In genomic region chr9:88108779-88109178, GRCh38 we compare ENCODE assay signal across 24 cellular contexts. TPM values are rescaled to one million over a fixed set of nuclear protein-coding genes. Genes with fewer than 3 reads are reported as not detected.
"Had no signal": no experiment of that assay in that cellular context is flagged by ENCODE, and none has a peak within 500 bp of the region (broad histone marks: within the 10 kb centered on the region; RNA-seq: fewer than 3 reads in every experiment).

No MANE protein-coding gene starts in this region.

- H3K4me1 ChIP-seq: SJCRH30 had no signal

- H3K36me3 ChIP-seq: MG63, Peyer's patch, SJCRH30 had no signal

- H3K4me3 ChIP-seq: MG63, Peyer's patch, SJCRH30 had no signal

- H3K27ac ChIP-seq: HL-60, Peyer's patch, SJCRH30 had no signal

- H3K27me3 ChIP-seq: MG63, Peyer's patch, SJCRH30 had no signal

- H3K9me3 ChIP-seq: MG63, Peyer's patch, SJCRH30 had no signal

- ATAC-seq: PC-3, Right ventricle myocardium inferior, SK-N-SH treated with all-trans-retinoic acid at 6 μM for 48 hours had no signal

- DNase-seq: Karpas-422, KG1, MG63, NCI-H1092 treated with DMSO at 0.1 percent for 48 hours, NCI-H1436, NCI-H1694, NCI-H187 treated with DMSO at 0.1 percent for 48 hours, NCI-H2029 treated with DMSO at 0.1 percent for 48 hours, NCI-H2171 treated with DMSO at 0.1 percent for 48 hours, NCI-H345, NCI-H446 treated with DMSO at 0.1 percent for 48 hours, NCI-H510A treated with DMSO at 0.1 percent for 48 hours, NCI-H526, NCI-H748 treated with DMSO at 0.1 percent for 48 hours, PC-3, Peyer's patch, SHP77 treated with DMSO at 0.1 percent for 48 hours, SJCRH30, T-helper 1 cell had no signal

RNA-seq across cellular contexts. Expression of gene SPATA31C2, which starts 29.5 kb away (rescaled TPM):
- total RNA-seq: OCI-LY7, PC-3, Peyer's patch, Right ventricle myocardium inferior, RPMI7951 had no signal
